ENCODE assay signal across 1 cellular context in genomic region chr10:124447741-124448466, GRCh38.
TF ChIP-seq lines count a peak whose summit lies in the region.

No MANE protein-coding gene starts in this region.

TF ChIP-seq in GM23338, 12 proteins besides CTCF, POLR2A, EP300 and RAD21:
- no peak for TF ChIP-seq ZNF331 (CRISPR knock-in tag; IDR thresholded peaks at IDR 0.05; ENCODE audit: low read depth)
- no peak for TF ChIP-seq EZH2phosphoT487 (IDR thresholded peaks at IDR 0.05; ENCODE audit: unreplicated experiment)
- peak; percentile 48 for TF ChIP-seq EZH2 (IDR thresholded peaks at IDR 0.05; ENCODE audit: low read depth, unreplicated experiment)
- TF ChIP-seq ZNF462 (CRISPR knock-in tag; IDR thresholded peaks at IDR 0.05), result no peak
- TF ChIP-seq POLR2AphosphoS5 (IDR thresholded peaks at IDR 0.05; ENCODE audit: low read depth), result no peak
